In the genomic region with DNA sequence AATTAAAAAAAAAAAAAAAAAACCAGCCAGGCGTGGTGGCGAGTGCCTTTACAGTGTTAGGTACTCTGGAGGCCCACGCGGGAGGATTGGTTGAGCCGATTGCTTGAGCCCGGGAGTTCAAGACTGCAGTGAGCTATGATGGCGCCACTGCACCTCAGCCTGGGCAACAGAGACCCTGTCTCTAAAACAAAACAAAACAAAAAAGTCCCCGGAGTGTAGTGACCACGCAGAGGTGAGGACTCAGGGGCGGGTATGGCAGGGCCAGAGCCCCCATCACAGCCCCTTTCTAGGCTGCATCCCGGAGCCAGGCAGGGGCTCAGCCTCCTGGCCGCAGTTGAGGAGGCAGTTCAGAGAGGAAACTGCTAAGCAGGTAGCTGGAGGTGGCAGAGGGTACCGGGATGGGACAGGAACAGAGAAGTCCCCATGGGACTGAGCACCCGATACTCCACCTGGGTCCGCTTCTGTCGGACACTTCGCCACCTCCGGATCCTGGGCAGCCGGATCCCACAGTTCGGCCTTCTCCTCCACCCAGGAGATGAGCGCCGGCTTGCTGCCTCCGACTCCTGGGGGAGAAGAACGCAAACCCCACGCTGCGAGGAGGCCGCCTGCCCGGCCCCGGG, we compare ENCODE assay signal across 6 cellular contexts. TPM values are rescaled to one million over a fixed set of nuclear protein-coding genes. Genes with fewer than 3 reads are reported as not detected.
DNase-seq lines count a peak whose midpoint lies in the region; ATAC-seq and TF ChIP-seq lines count a peak whose summit lies in the region.

No MANE protein-coding gene starts in this region.

- H3K36me3 ChIP-seq in IMR-90 (ENCODE audit: control insufficient read depth, insufficient read depth, low read length), result peaks cover 5% of the 10 kb centered on the region; the same call in 1 of the 2 replicates
- peaks cover 20% of the 10 kb centered on the region for H3K36me3 ChIP-seq in endodermal cell (ENCODE audit: control insufficient read depth, insufficient read depth, low read length)

- no peaks in the 10 kb centered on the region for H3K27me3 ChIP-seq in IMR-90 (ENCODE audit: control insufficient read depth, insufficient read depth, low read length)
- no peaks in the 10 kb centered on the region for H3K27me3 ChIP-seq in endodermal cell (ENCODE audit: control insufficient read depth, insufficient read depth, low read length, poor library complexity, severe bottlenecking)

- no peak for TF ChIP-seq POLR2A in IMR-90 (IDR thresholded peaks at IDR 0.05; ENCODE audit: low read depth, low read length)

- peak overlapping the region; percentile 73 for H3K4me3 Mint-ChIP-seq in endodermal cell

- no peak overlapping the region for H3K56ac ChIP-seq in IMR-90 (ENCODE audit: extremely low read depth, insufficient read depth, low read length)

- no TSS peak for BruUV-seq in IMR-90 (replicated peaks; lab: Mats Ljungman, UMichigan)

- peak overlapping the region; percentile 96 for H2AK9ac ChIP-seq in IMR-90 (replicated peaks; ENCODE audit: low read depth, low read length, poor library complexity)

- H3K27ac ChIP-seq in IMR-90 (ENCODE audit: insufficient read depth, low read length) (peak overlapping the region; percentile 47), endodermal cell (ENCODE audit: low read depth, low read length) (no peak overlapping the region), skin epidermis (peak overlapping the region; percentile 82 to 99 (median 96))

- DNase-seq in IMR-90 (no peak), endodermal cell (peak; percentile 58), putamen (ENCODE audit: low spot score) (no peak), amniotic stem cell (lab: John Stamatoyannopoulos, UW) (no peak)

- in situ Hi-C loops in IMR-90 (cut with MboI; ENCODE audit: low sequenced_read_pairs), result no loop called here

- no peak for TF ChIP-seq CTCF in IMR-90 (conservative IDR thresholded peaks at IDR 0.05; ENCODE audit: low read depth, low read length)
- no peak for TF ChIP-seq CTCF in endodermal cell (conservative IDR thresholded peaks at IDR 0.05)

- H3K4ac ChIP-seq in IMR-90 (ENCODE audit: low read depth, low read length), result peak overlapping the region; percentile 95

- no peak overlapping the region for H3K23ac ChIP-seq in IMR-90 (ENCODE audit: low read depth, low read length)

- POLR2A ChIA-PET in IMR-90 (lab: Charles Lee; ENCODE audit: unreplicated experiment), result no interaction called here

- H3K4me1 ChIP-seq in IMR-90 (ENCODE audit: control insufficient read depth, insufficient read depth, low read length), result peaks cover 8% of the 10 kb centered on the region
- H3K4me1 ChIP-seq in endodermal cell (ENCODE audit: control insufficient read depth, insufficient read depth, low read length), result peaks cover 9% of the 10 kb centered on the region

- no peaks in the 10 kb centered on the region for H4K20me1 ChIP-seq in IMR-90 (ENCODE audit: insufficient read depth, low read length)

- peaks cover 34% of the 10 kb centered on the region for H3K36me3 Mint-ChIP-seq in endodermal cell (ENCODE audit: low read depth)

- peaks cover 10% of the 10 kb centered on the region; the same call in 1 of the 2 replicates for H3K9me1 ChIP-seq in IMR-90 (ENCODE audit: insufficient read depth, low read length)

- H3K27me3 Mint-ChIP-seq in endodermal cell (ENCODE audit: insufficient read depth), result no peaks in the 10 kb centered on the region

- H3K14ac ChIP-seq in IMR-90 (replicated peaks; ENCODE audit: low read depth, low read length), result peak overlapping the region; percentile 90; the same call in 1 of the 2 replicates

- H2BK15ac ChIP-seq in IMR-90 (ENCODE audit: low read depth, low read length), result no peak overlapping the region

- 82% methylated on average over 5 of the region's 29 CpGs; no CpG with 5 or more reads in 1 of the 2 experiments for WGBS in IMR-90 (ENCODE audit: extremely low coverage in 2 of 2, insufficient read length in 1 of 2), 2 experiments
- WGBS in endodermal cell (ENCODE audit: insufficient coverage in 1 of 2, insufficient read length in 1 of 2), 2 experiments, result 38 to 45% methylated on average over 8 to 29 of the region's 29 CpGs

- peak overlapping the region; percentile 89 for H4K91ac ChIP-seq in IMR-90 (ENCODE audit: insufficient read depth, low read depth, low read length)

- H3K4me1 Mint-ChIP-seq in endodermal cell, result peaks cover 28% of the 10 kb centered on the region

- peak overlapping the region; percentile 78 for H3K27ac Mint-ChIP-seq in endodermal cell

- peak overlapping the region; percentile 88 for H4K5ac ChIP-seq in IMR-90 (ENCODE audit: low read depth, low read length)

- H4K8ac ChIP-seq in IMR-90 (ENCODE audit: low read depth in 2 of 2, low read length in 2 of 2), result peak overlapping the region; percentile 99 to 100

- intact Hi-C loops in IMR-90 (cut with micrococcal nuclease), result loop anchor here (2.0 kb wide), 1 partner anchor 51 kb away; a partner anchor contains a TSS

- H3K4me2 ChIP-seq in IMR-90 (ENCODE audit: low read depth, low read length), result peak overlapping the region; percentile 59

- no peak for TF ChIP-seq RAD21 in IMR-90 (IDR thresholded peaks at IDR 0.05; ENCODE audit: low read length)

- H3K9me3 ChIP-seq in IMR-90 (ENCODE audit: control insufficient read depth, insufficient read depth, low read length) (no peaks in the 10 kb centered on the region), endodermal cell (ENCODE audit: control insufficient read depth, low read length) (no peaks in the 10 kb centered on the region)

- H3K18ac ChIP-seq in IMR-90 (ENCODE audit: low read depth, low read length), result peak overlapping the region; percentile 7; the same call in 1 of the 2 replicates

- H2AK5ac ChIP-seq in IMR-90 (ENCODE audit: low read depth, low read length), result peak overlapping the region; percentile 3; the same call in 1 of the 2 replicates

- H3K9ac ChIP-seq in IMR-90 (ENCODE audit: low read depth, low read length), result peak overlapping the region; percentile 60
- no peak overlapping the region for H3K9ac ChIP-seq in endodermal cell (ENCODE audit: extremely low read depth, low read length, poor library complexity, severe bottlenecking)

- CTCF ChIA-PET in IMR-90 (lab: Yijun Ruan, JAX), result interaction anchor here (0.6 kb wide), 1 partner anchor 566 kb away, joined by 3 read pairs; no protein-coding TSS in a partner anchor

- ATAC-seq in GM19324 (IDR thresholded peaks at IDR 0.05; ENCODE audit: low FRiP score, unreplicated experiment) (peak; percentile 27), IMR-90 (ENCODE audit: low read depth) (peak; percentile 10)

- peak overlapping the region; percentile 74 for H2BK5ac ChIP-seq in IMR-90 (ENCODE audit: low read depth, low read length, poor library complexity, severe bottlenecking)

- H3K4me3 ChIP-seq in IMR-90 (ENCODE audit: insufficient read depth, low read depth, low read length) (peak overlapping the region; percentile 68), endodermal cell (ENCODE audit: low read length) (peak overlapping the region; percentile 88), skin epidermis (peak overlapping the region; percentile 52 to 83 (median 70))

- H2AFZ ChIP-seq in IMR-90 (replicated peaks; ENCODE audit: low read length, poor library complexity), result peak overlapping the region; percentile 99

- dilution Hi-C loops in IMR-90 (cut with HindIII; ENCODE audit: low sequenced_read_pairs, unreplicated experiment), result no loop called here

- H2BK120ac ChIP-seq in IMR-90 (ENCODE audit: low read depth, low read length), result no peak overlapping the region

- H2BK20ac ChIP-seq in IMR-90 (ENCODE audit: low read depth, low read length), result no peak overlapping the region

- H3K9me3 Mint-ChIP-seq in endodermal cell, result no peaks in the 10 kb centered on the region

- H3K79me1 ChIP-seq in IMR-90 (ENCODE audit: low read depth in 1 of 2, low read length in 2 of 2), result peaks cover 6 to 31% of the 10 kb centered on the region in 2 experiments

TF ChIP-seq in IMR-90, 13 proteins besides CTCF, POLR2A, EP300 and RAD21 (continues in another document):
- TF ChIP-seq NFE2L2 (IDR thresholded peaks at IDR 0.05; ENCODE audit: low read depth, low read length), result no peak

RNA-seq across cellular contexts. Expression of a gene that starts 0.8 kb away (rescaled TPM):
- 1.9 and 2.0 TPM in 2 replicates for total RNA-seq in IMR-90 (2012; rRNA removed)
- 2.6 and 2.9 TPM in 2 replicates for polyA plus RNA-seq in IMR-90 (2012; rRNA removed)
- polyA plus RNA-seq in IMR-90 (2012; cell fraction: cytosol; rRNA removed), result 1.9 and 2.6 TPM in 2 replicates
- polyA plus RNA-seq in IMR-90 (2012; cell fraction: nucleus; rRNA removed; ENCODE audit: low replicate concordance), result 2.8 and 2.9 TPM in 2 replicates
- 10 to 100 TPM; 15.5 to 17.1 TPM for total RNA-seq in endodermal cell
- 6.7 TPM for polyA plus RNA-seq in endodermal cell (2013, experiment 1 of 2)
- polyA plus RNA-seq in endodermal cell (2013, experiment 2 of 2), result 6.6 TPM

RNA-seq across cellular contexts. Expression of a gene that starts 7.5 kb away (rescaled TPM):
- 9.2 and 9.3 TPM in 2 replicates for total RNA-seq in IMR-90 (2012; rRNA removed)
- 20.3 and 22.1 TPM in 2 replicates for polyA plus RNA-seq in IMR-90 (2012; rRNA removed)
- 14.3 and 22.6 TPM in 2 replicates for polyA plus RNA-seq in IMR-90 (2012; cell fraction: cytosol; rRNA removed)
- polyA plus RNA-seq in IMR-90 (2012; cell fraction: nucleus; rRNA removed; ENCODE audit: low replicate concordance), result 19.9 and 44.1 TPM in 2 replicates
- 10 to 100 TPM; 47.0 to 59.2 TPM for total RNA-seq in endodermal cell
- polyA plus RNA-seq in endodermal cell (2013, experiment 1 of 2), result 52.3 TPM
- polyA plus RNA-seq in endodermal cell (2013, experiment 2 of 2), result 47.9 TPM

RNA-seq across cellular contexts. Expression of a gene that starts 24.3 kb away (rescaled TPM):
- 2.2 and 2.5 TPM in 2 replicates for total RNA-seq in IMR-90 (2012; rRNA removed)
- 4.6 and 5.3 TPM in 2 replicates for polyA plus RNA-seq in IMR-90 (2012; rRNA removed)
- 4.3 and 4.4 TPM in 2 replicates for polyA plus RNA-seq in IMR-90 (2012; cell fraction: cytosol; rRNA removed)
- 13.1 and 17.1 TPM in 2 replicates for polyA plus RNA-seq in IMR-90 (2012; cell fraction: nucleus; rRNA removed; ENCODE audit: low replicate concordance)
- total RNA-seq in endodermal cell, result 10 to 100 TPM; 19.0 TPM
- 13.7 TPM for polyA plus RNA-seq in endodermal cell (2013, experiment 1 of 2)
- polyA plus RNA-seq in endodermal cell (2013, experiment 2 of 2), result 12.5 TPM

RNA-seq across cellular contexts. Expression of a gene that starts 37.7 kb away (rescaled TPM):
- 1.7 and 1.8 TPM in 2 replicates for total RNA-seq in IMR-90 (2012; rRNA removed)
- 3.7 and 5.5 TPM in 2 replicates for polyA plus RNA-seq in IMR-90 (2012; rRNA removed)
- polyA plus RNA-seq in IMR-90 (2012; cell fraction: cytosol; rRNA removed), result 4.8 and 6.0 TPM in 2 replicates
- polyA plus RNA-seq in IMR-90 (2012; cell fraction: nucleus; rRNA removed; ENCODE audit: low replicate concordance), result 15.2 and 17.9 TPM in 2 replicates
- 1 to 10 TPM; 6.4 to 7.5 TPM for total RNA-seq in endodermal cell
- 9.6 TPM for polyA plus RNA-seq in endodermal cell (2013, experiment 1 of 2)
- polyA plus RNA-seq in endodermal cell (2013, experiment 2 of 2), result 9.1 TPM

RNA-seq across cellular contexts. Expression of a gene that starts 51.6 kb away (rescaled TPM):
- 2.8 and 2.9 TPM in 2 replicates for total RNA-seq in IMR-90 (2012; rRNA removed)
- polyA plus RNA-seq in IMR-90 (2012; rRNA removed), result 4.0 and 4.2 TPM in 2 replicates
- 1.2 and 2.4 TPM in 2 replicates for polyA plus RNA-seq in IMR-90 (2012; cell fraction: cytosol; rRNA removed)
- polyA plus RNA-seq in IMR-90 (2012; cell fraction: nucleus; rRNA removed; ENCODE audit: low replicate concordance), result 10.3 and 15.8 TPM in 2 replicates
- total RNA-seq in endodermal cell, result 10 to 100 TPM; 22.5 to 24.0 TPM
- 14.3 TPM for polyA plus RNA-seq in endodermal cell (2013, experiment 1 of 2)
- 13.2 TPM for polyA plus RNA-seq in endodermal cell (2013, experiment 2 of 2)
